1 cellular context compared by ENCODE assay signal in genomic region chr4:76311896-76312331, GRCh38.
TF ChIP-seq lines count a peak whose summit lies in the region.

No MANE protein-coding gene starts in this region.

TF ChIP-seq in HEK293, 187 proteins besides CTCF, POLR2A, EP300 and RAD21 (continued from another document):
- TF ChIP-seq, protein P1, sequence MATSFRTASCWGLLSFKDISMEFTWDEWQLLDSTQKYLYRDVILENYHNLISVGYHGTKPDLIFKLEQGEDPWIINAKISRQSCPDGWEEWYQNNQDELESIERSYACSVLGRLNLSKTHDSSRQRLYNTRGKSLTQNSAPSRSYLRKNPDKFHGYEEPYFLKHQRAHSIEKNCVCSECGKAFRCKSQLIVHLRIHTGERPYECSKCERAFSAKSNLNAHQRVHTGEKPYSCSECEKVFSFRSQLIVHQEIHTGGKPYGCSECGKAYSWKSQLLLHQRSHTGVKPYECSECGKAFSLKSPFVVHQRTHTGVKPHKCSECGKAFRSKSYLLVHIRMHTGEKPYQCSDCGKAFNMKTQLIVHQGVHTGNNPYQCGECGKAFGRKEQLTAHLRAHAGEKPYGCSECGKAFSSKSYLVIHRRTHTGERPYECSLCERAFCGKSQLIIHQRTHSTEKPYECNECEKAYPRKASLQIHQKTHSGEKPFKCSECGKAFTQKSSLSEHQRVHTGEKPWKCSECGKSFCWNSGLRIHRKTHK (tag by site-specific recombination; IDR thresholded peaks at IDR 0.05) = no peak
- TF ChIP-seq, protein P2, sequence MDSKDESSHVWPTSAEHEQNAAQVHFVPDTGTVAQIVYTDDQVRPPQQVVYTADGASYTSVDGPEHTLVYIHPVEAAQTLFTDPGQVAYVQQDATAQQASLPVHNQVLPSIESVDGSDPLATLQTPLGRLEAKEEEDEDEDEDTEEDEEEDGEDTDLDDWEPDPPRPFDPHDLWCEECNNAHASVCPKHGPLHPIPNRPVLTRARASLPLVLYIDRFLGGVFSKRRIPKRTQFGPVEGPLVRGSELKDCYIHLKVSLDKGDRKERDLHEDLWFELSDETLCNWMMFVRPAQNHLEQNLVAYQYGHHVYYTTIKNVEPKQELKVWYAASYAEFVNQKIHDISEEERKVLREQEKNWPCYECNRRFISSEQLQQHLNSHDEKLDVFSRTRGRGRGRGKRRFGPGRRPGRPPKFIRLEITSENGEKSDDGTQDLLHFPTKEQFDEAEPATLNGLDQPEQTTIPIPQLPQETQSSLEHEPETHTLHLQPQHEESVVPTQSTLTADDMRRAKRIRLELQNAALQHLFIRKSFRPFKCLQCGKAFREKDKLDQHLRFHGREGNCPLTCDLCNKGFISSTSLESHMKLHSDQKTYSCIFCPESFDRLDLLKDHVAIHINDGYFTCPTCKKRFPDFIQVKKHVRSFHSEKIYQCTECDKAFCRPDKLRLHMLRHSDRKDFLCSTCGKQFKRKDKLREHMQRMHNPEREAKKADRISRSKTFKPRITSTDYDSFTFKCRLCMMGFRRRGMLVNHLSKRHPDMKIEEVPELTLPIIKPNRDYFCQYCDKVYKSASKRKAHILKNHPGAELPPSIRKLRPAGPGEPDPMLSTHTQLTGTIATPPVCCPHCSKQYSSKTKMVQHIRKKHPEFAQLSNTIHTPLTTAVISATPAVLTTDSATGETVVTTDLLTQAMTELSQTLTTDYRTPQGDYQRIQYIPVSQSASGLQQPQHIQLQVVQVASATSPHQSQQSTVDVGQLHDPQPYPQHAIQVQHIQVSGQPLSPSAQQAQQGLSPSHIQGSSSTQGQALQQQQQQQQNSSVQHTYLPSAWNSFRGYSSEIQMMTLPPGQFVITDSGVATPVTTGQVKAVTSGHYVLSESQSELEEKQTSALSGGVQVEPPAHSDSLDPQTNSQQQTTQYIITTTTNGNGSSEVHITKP (tag by site-specific recombination; IDR thresholded peaks at IDR 0.05) = 0 out of 2 replicates have a peak, but pooled peaks have one; percentile 19
